17 cellular contexts compared by ENCODE assay signal in genomic region chr18:22489694-22490093, GRCh38.
DNase-seq lines count a peak whose midpoint lies in the region; ATAC-seq, FAIRE-seq and TF ChIP-seq lines count a peak whose summit lies in the region.
"Had no signal": no experiment of that assay in that cellular context is flagged by ENCODE, and none has a peak within 500 bp of the region (broad histone marks: within the 10 kb centered on the region; RNA-seq: fewer than 3 reads in every experiment).

No MANE protein-coding gene starts in this region.

- ATAC-seq in HG02852 (IDR thresholded peaks at IDR 0.05; ENCODE audit: unreplicated experiment) (no peak), upper lobe of right lung (no peak)
- no peak for ATAC-seq in activated CD8-positive, alpha-beta T cell treated with anti-CD3 and anti-CD28 coated beads, Interleukin-2, amount 10 ng/mL, durations not matched to agents 7 days and 5 days

- no peak overlapping the region for H3K27ac Mint-ChIP-seq in activated CD8-positive, alpha-beta T cell treated with anti-CD3 and anti-CD28 coated beads, Interleukin-2, amount 10 ng/mL, durations not matched to agents 7 days and 5 days
- H3K27ac Mint-ChIP-seq: activated CD4-positive, alpha-beta memory T cell treated with anti-CD3 and anti-CD28 coated beads, Interleukin-2, amount 10 ng/mL, durations not matched to agents 7 days and 5 days; activated naive CD4-positive, alpha-beta T cell treated with anti-CD3 and anti-CD28 coated beads, Interleukin-2, amount 10 ng/mL, durations not matched to agents 7 days and 5 days; activated T-cell treated with anti-CD3 and anti-CD28 coated beads, Interleukin-2, amount 50 U/mL, for 24 hours; CD4-positive, alpha-beta T cell had no signal

- H3K27me3 Mint-ChIP-seq in activated CD8-positive, alpha-beta T cell treated with anti-CD3 and anti-CD28 coated beads, Interleukin-2, amount 10 ng/mL, durations not matched to agents 7 days and 5 days (ENCODE audit: low read depth): no peaks in the 10 kb centered on the region
- H3K27me3 Mint-ChIP-seq: activated CD4-positive, alpha-beta memory T cell treated with anti-CD3 and anti-CD28 coated beads, Interleukin-2, amount 10 ng/mL, durations not matched to agents 7 days and 5 days; activated naive CD4-positive, alpha-beta T cell treated with anti-CD3 and anti-CD28 coated beads, Interleukin-2, amount 10 ng/mL, durations not matched to agents 7 days and 5 days; CD4-positive, alpha-beta T cell had no signal

- POLR2A ChIA-PET in activated CD8-positive, alpha-beta T cell treated with anti-CD3 and anti-CD28 coated beads, Interleukin-2, amount 10 ng/mL, durations not matched to agents 7 days and 5 days (lab: Charles Lee): no interaction called here

- H3K4me3 Mint-ChIP-seq in activated CD8-positive, alpha-beta T cell treated with anti-CD3 and anti-CD28 coated beads, Interleukin-2, amount 10 ng/mL, durations not matched to agents 7 days and 5 days: no peak overlapping the region
- H3K4me3 Mint-ChIP-seq: activated CD4-positive, alpha-beta memory T cell treated with anti-CD3 and anti-CD28 coated beads, Interleukin-2, amount 10 ng/mL, durations not matched to agents 7 days and 5 days; activated naive CD4-positive, alpha-beta T cell treated with anti-CD3 and anti-CD28 coated beads, Interleukin-2, amount 10 ng/mL, durations not matched to agents 7 days and 5 days; activated T-cell treated with anti-CD3 and anti-CD28 coated beads, Interleukin-2, amount 50 U/mL, for 24 hours; CD4-positive, alpha-beta T cell had no signal

- no peaks in the 10 kb centered on the region for H3K9me3 Mint-ChIP-seq in activated CD8-positive, alpha-beta T cell treated with anti-CD3 and anti-CD28 coated beads, Interleukin-2, amount 10 ng/mL, durations not matched to agents 7 days and 5 days (ENCODE audit: insufficient read depth)
- H3K9me3 Mint-ChIP-seq: activated CD4-positive, alpha-beta memory T cell treated with anti-CD3 and anti-CD28 coated beads, Interleukin-2, amount 10 ng/mL, durations not matched to agents 7 days and 5 days; activated naive CD4-positive, alpha-beta T cell treated with anti-CD3 and anti-CD28 coated beads, Interleukin-2, amount 10 ng/mL, durations not matched to agents 7 days and 5 days; CD4-positive, alpha-beta T cell had no signal

- TF ChIP-seq CTCF in fibroblast of villous mesenchyme (IDR thresholded peaks at IDR 0.05; ENCODE audit: insufficient read depth, low read depth, low read length) (no peak), upper lobe of right lung (IDR thresholded peaks at IDR 0.05) (no peak)

- H3K4me1 ChIP-seq in muscle layer of duodenum (ENCODE audit: control insufficient read depth in 1 of 2, insufficient read depth in 2 of 2, low read length in 2 of 2) (peaks cover 0 to under 1% of the 10 kb centered on the region in 2 donors), upper lobe of right lung (peaks cover 3% of the 10 kb centered on the region)

- no peaks in the 10 kb centered on the region for H3K36me3 Mint-ChIP-seq in activated CD8-positive, alpha-beta T cell treated with anti-CD3 and anti-CD28 coated beads, Interleukin-2, amount 10 ng/mL, durations not matched to agents 7 days and 5 days (ENCODE audit: low read depth)
- H3K36me3 Mint-ChIP-seq: activated naive CD4-positive, alpha-beta T cell treated with anti-CD3 and anti-CD28 coated beads, Interleukin-2, amount 10 ng/mL, durations not matched to agents 7 days and 5 days had no signal

- peak; percentile 45 for DNase-seq in EL
- peak; percentile 58 for DNase-seq in RCC 7860 (ENCODE audit: low spot score)
- peak; percentile 19 for DNase-seq in fibroblast of villous mesenchyme (ENCODE audit: low read depth)
- DNase-seq in NCI-H510A (lab: John Stamatoyannopoulos, UW): no peak
- no peak for DNase-seq in activated CD8-positive, alpha-beta T cell treated with anti-CD3 and anti-CD28 coated beads, Interleukin-2, amount 10 ng/mL, durations not matched to agents 7 days and 5 days
- DNase-seq in upper lobe of right lung: no peak
- DNase-seq: activated CD4-positive, alpha-beta memory T cell treated with anti-CD3 and anti-CD28 coated beads, Interleukin-2, amount 10 ng/mL, durations not matched to agents 7 days and 5 days; activated naive CD4-positive, alpha-beta T cell treated with anti-CD3 and anti-CD28 coated beads, Interleukin-2, amount 10 ng/mL, durations not matched to agents 7 days and 5 days; activated T-cell treated with anti-CD3 and anti-CD28 coated beads, Interleukin-2, amount 50 U/mL, for 24 hours; CD4-positive, alpha-beta T cell; DND-41; effector memory CD4-positive, alpha-beta T cell; NCI-H1417 treated with DMSO at 0.1 percent for 48 hours; NCI-H69; testis had no signal

- CTCF ChIA-PET in activated CD8-positive, alpha-beta T cell treated with anti-CD3 and anti-CD28 coated beads, Interleukin-2, amount 10 ng/mL, durations not matched to agents 7 days and 5 days (lab: Charles Lee): no interaction called here

- no peaks in the 10 kb centered on the region for H3K36me3 ChIP-seq in muscle layer of duodenum (ENCODE audit: control insufficient read depth in 1 of 2, insufficient read depth in 2 of 2, low read length in 2 of 2)
- no peaks in the 10 kb centered on the region for H3K36me3 ChIP-seq in upper lobe of right lung

- H3K4me3 ChIP-seq in fibroblast of villous mesenchyme (ENCODE audit: low read depth, low read length): no peak overlapping the region
- H3K4me3 ChIP-seq in muscle layer of duodenum (ENCODE audit: low read depth in 1 of 2, low read length in 2 of 2): no peak overlapping the region
- H3K4me3 ChIP-seq in upper lobe of right lung: no peak overlapping the region
- H3K4me3 ChIP-seq: testis had no signal

- H3K9me3 ChIP-seq in muscle layer of duodenum (ENCODE audit: control insufficient read depth in 1 of 2, low read length in 2 of 2) (no peaks in the 10 kb centered on the region), upper lobe of right lung (no peaks in the 10 kb centered on the region)
- H3K9me3 ChIP-seq: testis had no signal

- H3K27ac ChIP-seq in muscle layer of duodenum (ENCODE audit: low read length) (peak overlapping the region; percentile 17), upper lobe of right lung (no peak overlapping the region)
- H3K27ac ChIP-seq: testis had no signal

- FAIRE-seq in RCC 7860 (lab: Jason Lieb, UNC): no peak

- H3K4me1 Mint-ChIP-seq in activated CD8-positive, alpha-beta T cell treated with anti-CD3 and anti-CD28 coated beads, Interleukin-2, amount 10 ng/mL, durations not matched to agents 7 days and 5 days (ENCODE audit: low read depth): no peaks in the 10 kb centered on the region
- H3K4me1 Mint-ChIP-seq: activated CD4-positive, alpha-beta memory T cell treated with anti-CD3 and anti-CD28 coated beads, Interleukin-2, amount 10 ng/mL, durations not matched to agents 7 days and 5 days; activated naive CD4-positive, alpha-beta T cell treated with anti-CD3 and anti-CD28 coated beads, Interleukin-2, amount 10 ng/mL, durations not matched to agents 7 days and 5 days had no signal

- H3K27me3 ChIP-seq in muscle layer of duodenum (ENCODE audit: low read depth, low read length): no peaks in the 10 kb centered on the region
- no peaks in the 10 kb centered on the region for H3K27me3 ChIP-seq in upper lobe of right lung
- H3K27me3 ChIP-seq: testis had no signal

- intact Hi-C loops in upper lobe of right lung (cut with DNase I): loop anchor here (10.0 kb wide), 1 partner anchor 65 kb away; no protein-coding TSS in a partner anchor

Comparison
In these comparisons a context has a peak if more than half of its experiments do, and no peak if none do; other contexts are left out.
1. DNase-seq: peak in EL (single experiment), RCC 7860 (single experiment) and fibroblast of villous mesenchyme (single experiment); none in NCI-H510A (single experiment), activated CD8-positive, alpha-beta T cell treated with anti-CD3 and anti-CD28 coated beads, Interleukin-2, amount 10 ng/mL, durations not matched to agents 7 days and 5 days (single experiment) and upper lobe of right lung (single experiment).